In genomic region chr3:33717616-33717865, GRCh38 we compare ENCODE assay signal across 8 cellular contexts. TPM values are rescaled to one million over a fixed set of nuclear protein-coding genes. Genes with fewer than 3 reads are reported as not detected.
DNase-seq lines count a peak whose midpoint lies in the region; ATAC-seq lines count a peak whose summit lies in the region.

No MANE protein-coding gene starts in this region.

- H3K36me3 ChIP-seq in GM23248 (ENCODE audit: low read depth) (no peaks in the 10 kb centered on the region), Karpas-422 (ENCODE audit: insufficient read depth, low read length) (peaks cover 21% of the 10 kb centered on the region)

- H3K27ac ChIP-seq in GM23248 (peak overlapping the region; percentile 89), Karpas-422 (ENCODE audit: low read length) (peak overlapping the region; percentile 59)

- H3K4me3 ChIP-seq in GM08714 (ENCODE audit: low read length) (peak overlapping the region; percentile 78), GM23248 (peak overlapping the region; percentile 86), Karpas-422 (ENCODE audit: low read length) (peak overlapping the region; percentile 90), skeletal muscle cell (ENCODE audit: low read depth, low read length) (peak overlapping the region; percentile 78)

- H3K9me2 ChIP-seq in GM23248 (ENCODE audit: insufficient read depth) = no peaks in the 10 kb centered on the region
- H3K9me2 ChIP-seq in Karpas-422 (replicated peaks; ENCODE audit: insufficient read depth, low read length) = no peaks in the 10 kb centered on the region

- H3K27me3 Mint-ChIP-seq in activated naive CD8-positive, alpha-beta T cell = no peaks in the 10 kb centered on the region

- H3K9ac ChIP-seq in GM23248 (peak overlapping the region; percentile 92), Karpas-422 (ENCODE audit: low read length) (peak overlapping the region; percentile 86)

- no peaks in the 10 kb centered on the region for H3K9me3 Mint-ChIP-seq in activated naive CD8-positive, alpha-beta T cell (ENCODE audit: low read depth)

- peaks cover 11% of the 10 kb centered on the region for H3K4me1 Mint-ChIP-seq in activated naive CD8-positive, alpha-beta T cell (ENCODE audit: low read depth)

- H3K27ac Mint-ChIP-seq in activated naive CD8-positive, alpha-beta T cell = peak overlapping the region; percentile 73

- H3K4me3 Mint-ChIP-seq in activated naive CD8-positive, alpha-beta T cell = no peak overlapping the region

- H2AFZ ChIP-seq in GM23248 (peak overlapping the region; percentile 89), Karpas-422 (ENCODE audit: low read length) (peak overlapping the region; percentile 71; the same call in 1 of the 2 replicates)

- peak; percentile 82 for ATAC-seq in left ventricle myocardium superior

- in situ Hi-C loops in GM23248 (cut with MboI) = loop anchor here (10.0 kb wide), 1 partner anchor 83 kb away; no protein-coding TSS in a partner anchor

- intact Hi-C loops in left ventricle myocardium superior (cut with micrococcal nuclease) = loop anchor here (2.0 to 10.0 kb wide), 2 partner anchors 61 to 77 kb away; partner anchors contain the start of gene PDCD6IP

- H4K20me1 ChIP-seq in GM23248 (ENCODE audit: insufficient read depth) = no peaks in the 10 kb centered on the region
- H4K20me1 ChIP-seq in Karpas-422 (ENCODE audit: insufficient read depth, low read depth, low read length) = no peaks in the 10 kb centered on the region; the same call in 1 of the 2 replicates

- H3K79me2 ChIP-seq in GM23248 (ENCODE audit: insufficient read depth) = peaks cover 48% of the 10 kb centered on the region
- peaks cover 55% of the 10 kb centered on the region for H3K79me2 ChIP-seq in Karpas-422 (ENCODE audit: low read length)

- DNase-seq in GM23248 (peak; percentile 83), Karpas-422 (peak; percentile 85), left ventricle myocardium superior (peak; percentile 76), skeletal muscle cell (ENCODE audit: low read depth) (peak; percentile 4), HK-2 (ENCODE audit: unreplicated experiment) (no peak), KG1 (lab: John Stamatoyannopoulos, UW) (no peak)

- H3K27me3 ChIP-seq in GM23248 (replicated peaks; ENCODE audit: insufficient read depth) (no peaks in the 10 kb centered on the region), Karpas-422 (ENCODE audit: low read length) (no peaks in the 10 kb centered on the region)

- peaks cover 6% of the 10 kb centered on the region for H3F3A ChIP-seq in GM23248 (ENCODE audit: insufficient read depth)

- H3K4me2 ChIP-seq in GM23248 (ENCODE audit: unreplicated experiment) = peak overlapping the region; percentile 93
- H3K4me2 ChIP-seq in Karpas-422 (ENCODE audit: low read depth, low read length, poor library complexity, severe bottlenecking) = peak overlapping the region; percentile 99

- WGBS in GM23248 (ENCODE audit: low coverage in 1 of 2, low lambda C conversion rate in 2 of 2, missing lambda C conversion rate in 2 of 2), 2 experiments = 0 to 1% methylated on average over 8 to 26 of the region's 26 CpGs

- peaks cover 14% of the 10 kb centered on the region for H3K4me1 ChIP-seq in GM23248 (ENCODE audit: insufficient read depth)
- H3K4me1 ChIP-seq in Karpas-422 (ENCODE audit: low read length) = peaks cover 26% of the 10 kb centered on the region

- H3K36me3 Mint-ChIP-seq in activated naive CD8-positive, alpha-beta T cell = no peaks in the 10 kb centered on the region

- H3K9me3 ChIP-seq in GM23248 (ENCODE audit: low read depth) = no peaks in the 10 kb centered on the region
- H3K9me3 ChIP-seq in Karpas-422 (ENCODE audit: low read length) = no peaks in the 10 kb centered on the region

RNA-seq across cellular contexts. Expression of gene CLASP2, which starts 0.5 kb away (rescaled TPM):
- total RNA-seq in GM23248 (2014; rRNA removed; shearing (Covaris generic)) = 30.4 and 45.9 TPM in 2 replicates
- polyA plus RNA-seq in GM23248 (2016; fragmentation: Nextera tagmentation; extraction: Ambion mirVana) = 12.3 and 13.0 TPM in 2 replicates
- total RNA-seq in Karpas-422 (2014; rRNA removed; shearing (Covaris generic); ENCODE audit: low replicate concordance) = 115 and 157 TPM in 2 replicates
- 88.1 TPM for total RNA-seq in left ventricle myocardium superior

Comparison
In these comparisons a context has a peak if more than half of its experiments do, and no peak if none do; other contexts are left out.
1. DNase-seq: peak in GM23248 (single experiment), Karpas-422 (single experiment), left ventricle myocardium superior (single experiment) and skeletal muscle cell (single experiment); none in HK-2 (single experiment) and KG1 (single experiment).
2. Peak in every context shown above with its lines, with median percentiles within 50 percentile points of each other: H3K4me3 ChIP-seq.